Comparison of ENCODE assay signal across 21 cellular contexts in genomic region chr7:116938678-116939077, GRCh38. TPM values are rescaled to one million over a fixed set of nuclear protein-coding genes. Genes with fewer than 3 reads are reported as not detected.
DNase-seq lines count a peak whose midpoint lies in the region; ATAC-seq, FAIRE-seq and TF ChIP-seq lines count a peak whose summit lies in the region.
"Had no signal": no experiment of that assay in that cellular context is flagged by ENCODE, and none has a peak within 500 bp of the region (broad histone marks: within the 10 kb centered on the region; RNA-seq: fewer than 3 reads in every experiment).

No MANE protein-coding gene starts in this region.

- H3K36me3 Mint-ChIP-seq in activated CD4-positive, alpha-beta T cell treated with anti-CD3 and anti-CD28 coated beads for 36 hours (ENCODE audit: low read depth), result no peaks in the 10 kb centered on the region
- H3K36me3 Mint-ChIP-seq: CD4-positive, CD25-positive, alpha-beta regulatory T cell; CD8-positive, alpha-beta T cell had no signal

- RAD21 ChIA-PET in GM12878 (lab: Charles Lee; ENCODE audit: unreplicated experiment), result interaction anchor here (0.6 kb wide), 1 partner anchor 11 kb away, joined by 3 read pairs; no protein-coding TSS in a partner anchor

- no peak for TF ChIP-seq RAD21 in GM12878 (IDR thresholded peaks at IDR 0.05; ENCODE audit: insufficient read depth, low read depth, low read length)

- no peak for TF ChIP-seq EP300 in GM12878 (IDR thresholded peaks at IDR 0.05; ENCODE audit: borderline replicate concordance in 1 of 2, control insufficient read depth in 1 of 2, low read depth in 2 of 2, low read length in 2 of 2)

- H3K36me3 ChIP-seq in Karpas-422 (ENCODE audit: insufficient read depth, low read length) (no peaks in the 10 kb centered on the region), GM12878 (ENCODE audit: control insufficient read depth in 2 of 2, insufficient read depth in 2 of 2, low read length in 1 of 2) (no peaks in the 10 kb centered on the region)
- H3K36me3 ChIP-seq: BLaER1 had no signal

- in situ Hi-C loops in GM12878 (cut with MboI), result no loop called here

- H3K4me3 Mint-ChIP-seq in activated CD4-positive, alpha-beta T cell treated with anti-CD3 and anti-CD28 coated beads for 36 hours, result no peak overlapping the region
- H3K4me3 Mint-ChIP-seq: B cell; CD4-positive, CD25-positive, alpha-beta regulatory T cell; CD8-positive, alpha-beta T cell had no signal

- H3K4me2 ChIP-seq in Karpas-422 (ENCODE audit: low read depth, low read length, poor library complexity, severe bottlenecking), result no peak overlapping the region
- H3K4me2 ChIP-seq in GM12878 (ENCODE audit: control insufficient read depth, insufficient read depth), result no peak overlapping the region
- H3K4me2 ChIP-seq: BLaER1 had no signal

- TF ChIP-seq POLR2A in GM12878 (IDR thresholded peaks at IDR 0.05; ENCODE audit: low read depth, low read length), result no peak
- TF ChIP-seq POLR2A in H54 (IDR thresholded peaks at IDR 0.05; ENCODE audit: low read depth, low read length), result no peak

- H3K9me2 ChIP-seq in Karpas-422 (replicated peaks; ENCODE audit: insufficient read depth, low read length), result no peaks in the 10 kb centered on the region

- H3K4me1 Mint-ChIP-seq in activated CD4-positive, alpha-beta T cell treated with anti-CD3 and anti-CD28 coated beads for 36 hours, result no peaks in the 10 kb centered on the region
- H3K4me1 Mint-ChIP-seq: B cell; CD4-positive, CD25-positive, alpha-beta regulatory T cell had no signal

- no peaks in the 10 kb centered on the region for H3K9me3 ChIP-seq in Karpas-422 (ENCODE audit: low read length)
- H3K9me3 ChIP-seq in GM12878 (replicated peaks; ENCODE audit: control insufficient read depth, insufficient read depth, low read length), result no peaks in the 10 kb centered on the region
- H3K9me3 ChIP-seq: BLaER1, Caco-2 had no signal

- H3K27ac Mint-ChIP-seq in activated CD4-positive, alpha-beta T cell treated with anti-CD3 and anti-CD28 coated beads for 36 hours, result no peak overlapping the region
- H3K27ac Mint-ChIP-seq: B cell; CD4-positive, CD25-positive, alpha-beta regulatory T cell; CD8-positive, alpha-beta T cell had no signal

- ATAC-seq in activated CD4-positive, alpha-beta T cell treated with anti-CD3 and anti-CD28 coated beads for 36 hours, result peak; percentile 55
- ATAC-seq in GM12878, result no peak
- ATAC-seq: CD8-positive, alpha-beta T cell had no signal

- H3K9me3 Mint-ChIP-seq in activated CD4-positive, alpha-beta T cell treated with anti-CD3 and anti-CD28 coated beads for 36 hours (ENCODE audit: low read depth), result no peaks in the 10 kb centered on the region
- H3K9me3 Mint-ChIP-seq: CD4-positive, CD25-positive, alpha-beta regulatory T cell; CD8-positive, alpha-beta T cell had no signal

- WGBS in GM12878 (ENCODE audit: insufficient coverage, insufficient replicate concordance, low lambda C conversion rate, missing lambda C conversion rate), result 28% methylated on average over 2 of the region's 2 CpGs

- no peak overlapping the region for H3K9ac ChIP-seq in Karpas-422 (ENCODE audit: low read length)
- H3K9ac ChIP-seq in GM12878 (ENCODE audit: control insufficient read depth, insufficient read depth, low read length), result no peak overlapping the region
- H3K9ac ChIP-seq: BLaER1 had no signal

- no peak for FAIRE-seq in GM12878 (lab: Jason Lieb, UNC)
- FAIRE-seq in H54 (lab: Jason Lieb, UNC), result no peak
- FAIRE-seq: A204.1, G401.6, GM19239 had no signal

- no peaks in the 10 kb centered on the region; the same call in 1 of the 2 replicates for H3K4me1 ChIP-seq in Karpas-422 (ENCODE audit: low read length)
- H3K4me1 ChIP-seq in GM12878 (ENCODE audit: control insufficient read depth, insufficient read depth, low read length), result no peaks in the 10 kb centered on the region
- H3K4me1 ChIP-seq: BLaER1, Caco-2 had no signal

- POLR2A ChIA-PET in activated CD4-positive, alpha-beta T cell treated with anti-CD3 and anti-CD28 coated beads for 36 hours (lab: Charles Lee), result no interaction called here
- POLR2A ChIA-PET in GM12878 (lab: Charles Lee), result no interaction called here

- H4K20me1 ChIP-seq in Karpas-422 (ENCODE audit: insufficient read depth, low read depth, low read length) (no peaks in the 10 kb centered on the region), GM12878 (ENCODE audit: control insufficient read depth, insufficient read depth) (no peaks in the 10 kb centered on the region)
- H4K20me1 ChIP-seq: BLaER1 had no signal

- H3K27me3 Mint-ChIP-seq in activated CD4-positive, alpha-beta T cell treated with anti-CD3 and anti-CD28 coated beads for 36 hours, result peaks cover 8% of the 10 kb centered on the region

- CTCF ChIA-PET in activated CD4-positive, alpha-beta T cell treated with anti-CD3 and anti-CD28 coated beads for 36 hours (lab: Charles Lee), result interaction anchor here (0.6 to 1.2 kb wide), 4 partner anchors 8 to 186 kb away, joined by 3 to 6 read pairs (median 4); no protein-coding TSS in a partner anchor
- CTCF ChIA-PET in GM12878 (lab: Yijun Ruan, JAX), result interaction anchor here (1.2 to 1.6 kb wide), 2 partner anchors 18 to 189 kb away, joined by 3 to 4 read pairs; no protein-coding TSS in a partner anchor

- no peaks in the 10 kb centered on the region for H3K27me3 ChIP-seq in Karpas-422 (ENCODE audit: low read length)
- H3K27me3 ChIP-seq in GM12878 (replicated peaks in 1 of 2; ENCODE audit: control insufficient read depth in 2 of 2, insufficient read depth in 2 of 2, low read length in 1 of 2), result no peaks in the 10 kb centered on the region
- H3K27me3 ChIP-seq: BLaER1 had no signal

- H3K79me2 ChIP-seq in Karpas-422 (ENCODE audit: low read length), result no peaks in the 10 kb centered on the region
- no peaks in the 10 kb centered on the region for H3K79me2 ChIP-seq in GM12878 (ENCODE audit: control insufficient read depth, insufficient read depth, low read length)

- H2AFZ ChIP-seq in Karpas-422 (ENCODE audit: low read length) (no peak overlapping the region), GM12878 (ENCODE audit: control insufficient read depth, low read depth, low read length) (no peak overlapping the region)

- DNase-seq in activated CD4-positive, alpha-beta T cell treated with anti-CD3 and anti-CD28 coated beads for 36 hours, result no peak
- DNase-seq in activated CD4-positive, alpha-beta T cell treated with anti-CD3 and anti-CD28 coated beads for 48 hours, result no peak
- DNase-seq in Karpas-422, result peak; percentile 16
- no peak for DNase-seq in GM12878 (ENCODE audit: low read depth, low spot score)
- no peak for DNase-seq in H54 (ENCODE audit: insufficient read length, low spot score)
- no peak for DNase-seq in Kasumi-1 (lab: John Stamatoyannopoulos, UW)
- DNase-seq: Caco-2; CD4-positive, CD25-positive, alpha-beta regulatory T cell; CD8-positive, alpha-beta T cell; DMS153; DND-41; GOT3; H7; HCEC 1CT had no signal

- intact Hi-C loops in activated CD4-positive, alpha-beta T cell treated with anti-CD3 and anti-CD28 coated beads for 36 hours (cut with DNase I, micrococcal nuclease), result loop anchor here in 1 of 2 experiments (10.0 kb wide), 1 partner anchor 776 kb away; no protein-coding TSS in a partner anchor
- intact Hi-C loops in GM12878 (cut with micrococcal nuclease; ENCODE audit: unreplicated experiment), result no loop called here

- SMC1A ChIA-PET in GM12878 (lab: Charles Lee; ENCODE audit: uncharacterized antibody, unreplicated experiment), result interaction anchor here (1.2 to 2.4 kb wide), 2 partner anchors 10 to 187 kb away, joined by 3 to 8 read pairs; no protein-coding TSS in a partner anchor

- H3K27ac ChIP-seq in Karpas-422 (ENCODE audit: low read length), result no peak overlapping the region
- H3K27ac ChIP-seq in GM12878 (ENCODE audit: control insufficient read depth, insufficient read depth), result no peak overlapping the region
- H3K27ac ChIP-seq: 22Rv1, BLaER1, C4-2B had no signal

- BruUV-seq in GM12878 (replicated peaks; lab: Mats Ljungman, UMichigan), result no TSS peak

- H3K4me3 ChIP-seq in Karpas-422 (ENCODE audit: low read length) (no peak overlapping the region), GM12878 (no peak overlapping the region)
- H3K4me3 ChIP-seq: BLaER1 had no signal

- TF ChIP-seq CTCF in GM12878 (IDR thresholded peaks at IDR 0.05 in 2 of 3, conservative IDR thresholded peaks at IDR 0.05 in 1 of 3; ENCODE audit: control insufficient read depth in 2 of 3, extremely low read depth in 1 of 3, insufficient read depth in 1 of 3, low read depth in 3 of 3, low read length in 3 of 3), result no peak

TF ChIP-seq in GM12878, 131 proteins besides CTCF, POLR2A, EP300 and RAD21 (continues in another document):
- no peak for TF ChIP-seq ZNF384 (IDR thresholded peaks at IDR 0.05; ENCODE audit: borderline replicate concordance, low read depth, low read length)
- TF ChIP-seq HDAC6 (IDR thresholded peaks at IDR 0.05; ENCODE audit: unreplicated experiment), result no peak
- TF ChIP-seq BMI1 (IDR thresholded peaks at IDR 0.05; ENCODE audit: borderline replicate concordance), result no peak
- peak; percentile 78 for TF ChIP-seq RUNX3 (IDR thresholded peaks at IDR 0.05; ENCODE audit: low read length)
- TF ChIP-seq NFIC (IDR thresholded peaks at IDR 0.05; ENCODE audit: low read depth, low read length), result peak; percentile 33; the same call in 1 of the 2 replicates
- TF ChIP-seq SREBF2 (IDR thresholded peaks at IDR 0.05; ENCODE audit: low read length), result no peak
- no peak for TF ChIP-seq ZNF207 (IDR thresholded peaks at IDR 0.05; ENCODE audit: borderline replicate concordance)

RNA-seq across cellular contexts. Expression of gene ST7, which starts 14.6 kb away (rescaled TPM):
- 1 to 10 TPM; 6.4 to 8.1 TPM for total RNA-seq in activated CD4-positive, alpha-beta T cell treated with anti-CD3 and anti-CD28 coated beads for 36 hours
- total RNA-seq in Karpas-422 (2014; rRNA removed; shearing (Covaris generic); ENCODE audit: low replicate concordance), result 2.8 and 4.6 TPM in 2 replicates
- 157 and 175 TPM in 2 replicates for total RNA-seq in GM12878 (2013; cell fraction: nucleolus; rRNA removed)
- 62.1 and 74.9 TPM in 2 replicates for total RNA-seq in GM12878 (2014; rRNA removed)
- 27.5 and 27.7 TPM in 2 replicates for total RNA-seq in GM12878 (2014; rRNA removed; fragmentation: Illumina TruSeq; extraction: Trizol)
- total RNA-seq in GM12878 (2021), result 46.0 and 46.9 TPM in 2 replicates
- polyA plus RNA-seq in GM12878 (2011; ENCODE audit: low read depth), result 34.6 TPM
- 66.9 and 76.2 TPM in 2 replicates for polyA plus RNA-seq in GM12878 (2011; rRNA removed)
- 43.6 and 50.4 TPM in 2 replicates for polyA plus RNA-seq in GM12878 (2011; cell fraction: cytosol; rRNA removed)
- 43.1 and 57.6 TPM in 2 replicates for polyA plus RNA-seq in GM12878 (2011; cell fraction: nucleus; rRNA removed)
- 36.7 and 47.4 TPM in 2 replicates for polyA plus RNA-seq in GM12878 (2012)
- 76.4 and 90.7 TPM in 2 replicates for polyA plus RNA-seq in GM12878 (2014; fragmentation: Illumina TruSeq; extraction: Trizol)
- 10 to 100 TPM; 49.9 to 50.5 TPM for polyA plus RNA-seq in GM12878 (2014; fragmentation: Nextera tagmentation; extraction: Ambion mirVana)
- polyA plus RNA-seq in GM12878 (2014; rRNA removed), result 56.6 and 63.9 TPM in 2 replicates
- 10 to 100 TPM; 48.9 to 56.7 TPM for polyA plus RNA-seq in GM12878 (2016; fragmentation: Nextera tagmentation; extraction: Ambion mirVana)
- polyA minus RNA-seq in GM12878 (2011; rRNA and poly(A)+ RNA removed), result 74.1 and 76.4 TPM in 2 replicates
- polyA minus RNA-seq in GM12878 (2011; cell fraction: cytosol; rRNA and poly(A)+ RNA removed), result 24.3 and 26.6 TPM in 2 replicates
- 91.3 and 97.8 TPM in 2 replicates for polyA minus RNA-seq in GM12878 (2011; cell fraction: nucleus; rRNA and poly(A)+ RNA removed)
